Comparison of ENCODE assay signal across 10 cellular contexts in genomic region chr4:143355540-143356217, GRCh38. TPM values are rescaled to one million over a fixed set of nuclear protein-coding genes. Genes with fewer than 3 reads are reported as not detected.
DNase-seq lines count a peak whose midpoint lies in the region; ATAC-seq, FAIRE-seq and TF ChIP-seq lines count a peak whose summit lies in the region.
"Had no signal": no experiment of that assay in that cellular context is flagged by ENCODE, and none has a peak within 500 bp of the region (broad histone marks: within the 10 kb centered on the region; RNA-seq: fewer than 3 reads in every experiment).

No MANE protein-coding gene starts in this region.

- TF ChIP-seq CTCF in omental fat pad (IDR thresholded peaks at IDR 0.05): no peak

- ATAC-seq in esophagus mucosa (peak; percentile 77), omental fat pad (ENCODE audit: low FRiP score) (peak; percentile 58), GM21723 (IDR thresholded peaks at IDR 0.05; ENCODE audit: unreplicated experiment) (no peak)

- peak; percentile 27 for DNase-seq in AG20443 (ENCODE audit: low spot score)
- peak; percentile 48 for DNase-seq in NCI-H226
- no peak for DNase-seq in omental fat pad (ENCODE audit: low spot score)
- no peak for DNase-seq in HTR-8/SVneo (ENCODE audit: insufficient read length, low spot score)
- DNase-seq in NCI-H774 (lab: John Stamatoyannopoulos, UW): no peak
- no peak for DNase-seq in NCI-H345 treated with DMSO at 0.1 percent for 48 hours (lab: John Stamatoyannopoulos, UW; ENCODE audit: unreplicated experiment)
- DNase-seq: CD4-positive, alpha-beta T cell; MV-4-11 had no signal

- no peak for FAIRE-seq in HTR-8/SVneo (lab: Jason Lieb, UNC)

RNA-seq across cellular contexts. Expression of gene GAB1, which starts 19.0 kb away (rescaled TPM):
- total RNA-seq in esophagus mucosa (30.2 TPM), omental fat pad (10 to 100 TPM in 3 of 4 donors, 1 to 10 TPM in 1; 9.4 to 32.2 (median 29.4) TPM)

Comparison
In these comparisons a context has a peak if more than half of its experiments do, and no peak if none do; other contexts are left out.
1. DNase-seq: peak in AG20443 (single experiment) and NCI-H226 (single experiment); none in omental fat pad (single experiment), HTR-8/SVneo (single experiment), NCI-H774 (single experiment) and NCI-H345 treated with DMSO at 0.1 percent for 48 hours (single experiment).